In the genomic region with DNA sequence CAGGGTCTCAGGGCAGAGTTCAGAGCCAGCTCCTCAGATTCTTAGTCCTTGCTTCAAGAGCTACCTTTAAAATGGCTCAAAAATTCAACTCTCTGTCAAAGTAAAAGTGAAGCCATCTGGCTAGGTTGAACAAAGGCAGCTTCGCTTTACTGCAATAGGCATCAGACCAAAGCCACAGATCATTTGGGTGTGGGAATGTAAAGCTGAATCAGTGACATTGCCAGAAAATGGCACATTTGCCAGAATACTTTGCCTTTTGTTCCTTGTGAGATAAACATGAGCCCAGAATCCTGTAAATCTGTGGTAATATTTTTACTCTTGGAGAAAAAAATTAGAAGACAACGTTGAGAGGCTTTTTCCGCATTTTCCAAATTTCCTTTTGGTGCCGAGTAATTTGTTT, we compare ENCODE assay signal across 23 cellular contexts.
A peak's percentile ranks its signal among the peaks of the same experiment; 100 is the strongest.
DNase-seq lines count a peak whose midpoint lies in the region; ATAC-seq, FAIRE-seq and TF ChIP-seq lines count a peak whose summit lies in the region.
"Had no signal": no experiment of that assay in that cellular context is flagged by ENCODE, and none has a peak within 500 bp of the region (broad histone marks: within the 10 kb centered on the region; RNA-seq: fewer than 3 reads in every experiment).

No MANE protein-coding gene starts in this region.

- peak; percentile 17 for FAIRE-seq in astrocyte (lab: Jason Lieb, UNC)

- no peak overlapping the region for H3K4me3 ChIP-seq in astrocyte (ENCODE audit: insufficient read depth, low read depth, low read length)
- H3K4me3 ChIP-seq in colonic mucosa = no peak overlapping the region
- H3K4me3 ChIP-seq: GM23338 had no signal

- peaks cover 17% of the 10 kb centered on the region for H3K4me1 Mint-ChIP-seq in astrocyte (ENCODE audit: low read depth, unreplicated experiment)

- H3K79me2 ChIP-seq in astrocyte (ENCODE audit: insufficient read depth, low read length) = no peaks in the 10 kb centered on the region

- no peak overlapping the region for H3K27ac Mint-ChIP-seq in astrocyte (ENCODE audit: unreplicated experiment)
- H3K27ac Mint-ChIP-seq: GM23338, H9 had no signal

- H2AFZ ChIP-seq in astrocyte (ENCODE audit: low read depth, low read length) = no peak overlapping the region
- H2AFZ ChIP-seq: GM23338 had no signal

- DNase-seq in EH (ENCODE audit: low read depth) = peak; percentile 18
- peak; percentile 79 for DNase-seq in astrocyte (ENCODE audit: low read depth)
- DNase-seq in fibroblast of gingiva (ENCODE audit: low read depth) = peak; percentile 20
- DNase-seq in left lobe of liver (ENCODE audit: low spot score) = peak; percentile 12
- DNase-seq in colonic mucosa = no peak
- DNase-seq in NCI-H510A treated with DMSO at 0.1 percent for 48 hours (lab: John Stamatoyannopoulos, UW) = no peak
- DNase-seq in HuH-7 (ENCODE audit: low spot score) = no peak
- no peak for DNase-seq in activated CD4-positive, alpha-beta T cell treated with anti-CD3 and anti-CD28 coated beads for 4 hours
- DNase-seq: 8988T, ACHN, Calu3, DMS79 treated with DMSO at 0.1 percent for 48 hours, H9, MM.1S, NCI-H2029, NCI-H446 treated with DMSO at 0.1 percent for 48 hours, NCI-H526 treated with DMSO at 0.1 percent for 48 hours, SHP77 had no signal

- H3K36me3 ChIP-seq in astrocyte (ENCODE audit: insufficient read depth, low read length) (no peaks in the 10 kb centered on the region), colonic mucosa (no peaks in the 10 kb centered on the region)

- H3K9me3 ChIP-seq in astrocyte (ENCODE audit: insufficient read depth, low read depth, low read length) (no peaks in the 10 kb centered on the region), colonic mucosa (no peaks in the 10 kb centered on the region)

- no peaks in the 10 kb centered on the region for H4K20me1 ChIP-seq in astrocyte (ENCODE audit: insufficient read depth, low read length)

- intact Hi-C loops in colonic mucosa (cut with DNase I) = no loop called here

- H3K27me3 ChIP-seq in astrocyte (ENCODE audit: insufficient read depth, low read length) = no peaks in the 10 kb centered on the region
- H3K27me3 ChIP-seq in colonic mucosa = no peaks in the 10 kb centered on the region

- ATAC-seq in left lobe of liver = no peak
- ATAC-seq: GM23338, Panc1 had no signal

- H3K27ac ChIP-seq in astrocyte (ENCODE audit: low read depth, low read length) (no peak overlapping the region), colonic mucosa (no peak overlapping the region)
- H3K27ac ChIP-seq: KMS-11, RWPE1 had no signal

- H3K9me3 Mint-ChIP-seq in astrocyte (ENCODE audit: unreplicated experiment) = peaks cover 16% of the 10 kb centered on the region

- no peak for TF ChIP-seq CTCF in astrocyte (IDR thresholded peaks at IDR 0.05; ENCODE audit: insufficient read depth, low read depth, low read length)
- TF ChIP-seq CTCF in colonic mucosa (IDR thresholded peaks at IDR 0.05) = no peak

- H3K4me1 ChIP-seq in astrocyte (ENCODE audit: insufficient read depth, low read length) = peaks cover 23% of the 10 kb centered on the region
- no peaks in the 10 kb centered on the region for H3K4me1 ChIP-seq in colonic mucosa

- no peaks in the 10 kb centered on the region for H3K27me3 Mint-ChIP-seq in astrocyte (ENCODE audit: low read depth, unreplicated experiment)
- H3K27me3 Mint-ChIP-seq: IgD-negative memory B cell had no signal

- peaks cover 28% of the 10 kb centered on the region for H3K36me3 Mint-ChIP-seq in astrocyte (ENCODE audit: low read depth, unreplicated experiment)

- H3K4me2 ChIP-seq in astrocyte (ENCODE audit: low read length) = no peak overlapping the region
- H3K4me2 ChIP-seq: GM23338, KMS-11 had no signal

- H3K4me3 Mint-ChIP-seq in astrocyte (ENCODE audit: unreplicated experiment) = no peak overlapping the region
- H3K4me3 Mint-ChIP-seq: GM23338, H9, IgD-negative memory B cell had no signal

- H3K9ac ChIP-seq in astrocyte (ENCODE audit: low read length) (no peak overlapping the region), colonic mucosa (ENCODE audit: low read depth in 2 of 2, low read length in 2 of 2) (no peak overlapping the region)
- H3K9ac ChIP-seq: KMS-11 had no signal

Comparison
In these comparisons a context has a peak if more than half of its experiments do, and no peak if none do; other contexts are left out.
1. DNase-seq: peak in EH (single experiment), astrocyte (single experiment), fibroblast of gingiva (single experiment) and left lobe of liver (single experiment); none in colonic mucosa (single experiment), NCI-H510A treated with DMSO at 0.1 percent for 48 hours (single experiment), HuH-7 (single experiment) and activated CD4-positive, alpha-beta T cell treated with anti-CD3 and anti-CD28 coated beads for 4 hours (0 of 2).